11 cellular contexts compared by ENCODE assay signal in genomic region chr3:109035082-109035481, GRCh38.
"Had no signal": no experiment of that assay in that cellular context is flagged by ENCODE, and none has a peak within 500 bp of the region (broad histone marks: within the 10 kb centered on the region; RNA-seq: fewer than 3 reads in every experiment).

No MANE protein-coding gene starts in this region.

- H2AFZ ChIP-seq: GM23248 had no signal

- FAIRE-seq: H1, H54 had no signal

- ATAC-seq: GM23338, HCT116 had no signal

- H3K4me2 ChIP-seq: GM23338 had no signal

- H3K4me3 Mint-ChIP-seq: GM23338, H9, HFFc6 had no signal

- DNase-seq: GM23248, GOT3, H7, H9, HCEC 1CT, HFFc6 had no signal

- H3K27ac Mint-ChIP-seq: GM23338, H9, HFFc6 had no signal

- H3K4me1 Mint-ChIP-seq: H9 had no signal

- H3K27ac ChIP-seq: GM23248 had no signal

- H3K36me3 ChIP-seq: HAP-1 had no signal

- H3K9me3 ChIP-seq: HAP-1 had no signal

- H3K4me3 ChIP-seq: GM23248, GM23338, HAP-1 had no signal

- H3K4me1 ChIP-seq: HAP-1 had no signal

- H3K9ac ChIP-seq: GM23248 had no signal
